Comparison of ENCODE assay signal across 9 cellular contexts in genomic region chr2:157901325-157901724, GRCh38. TPM values are rescaled to one million over a fixed set of nuclear protein-coding genes. Genes with fewer than 3 reads are reported as not detected.
DNase-seq lines count a peak whose midpoint lies in the region; ATAC-seq and TF ChIP-seq lines count a peak whose summit lies in the region.
"Had no signal": no experiment of that assay in that cellular context is flagged by ENCODE, and none has a peak within 500 bp of the region (broad histone marks: within the 10 kb centered on the region; RNA-seq: fewer than 3 reads in every experiment).

No MANE protein-coding gene starts in this region.

- peaks cover 50 to 54% (median 53%) of the 10 kb centered on the region in 3 donors for H3K4me1 Mint-ChIP-seq in CD8-positive, alpha-beta memory T cell

- DNase-seq in A673 (ENCODE audit: low spot score) (no peak), OCI-M1 (lab: John Stamatoyannopoulos, UW) (peak; percentile 69), erythroblast (lab: John Stamatoyannopoulos, UW) (peak; percentile 7 to 8), PC-9 (no peak), aorta (no peak), NCI-H187 (lab: John Stamatoyannopoulos, UW) (no peak), NK-92 (lab: John Stamatoyannopoulos, UW; ENCODE audit: unreplicated experiment) (no peak)
- DNase-seq in CD8-positive, alpha-beta memory T cell: no peak
- DNase-seq: NCI-H524 had no signal

- no peaks in the 10 kb centered on the region for H3F3A ChIP-seq in PC-9 (ENCODE audit: insufficient read depth, low read depth)

- no peak for ATAC-seq in aorta (ENCODE audit: low FRiP score)

- H3K27ac Mint-ChIP-seq in CD8-positive, alpha-beta memory T cell: peak overlapping the region in 5 of 8 donors; percentile 23 to 94 (median 42)

- TF ChIP-seq CTCF in A673 (conservative IDR thresholded peaks at IDR 0.05; ENCODE audit: low read depth, low read length): peak; percentile 56
- TF ChIP-seq CTCF in PC-9 (conservative IDR thresholded peaks at IDR 0.05): no peak

- CTCF ChIA-PET in A673 (lab: Charles Lee) (interaction anchor here (0.8 kb wide), 1 partner anchor 124 kb away, joined by 4 read pairs; no protein-coding TSS in a partner anchor), PC-9 (lab: Charles Lee) (no interaction called here)
- CTCF ChIA-PET in CD8-positive, alpha-beta memory T cell (lab: Charles Lee): interaction anchor here (0.7 to 8.6 kb wide), 10 partner anchors 9 to 853 kb away, joined by 3 to 58 read pairs (median 3); partner anchors contain the start of gene ACVR1

- POLR2A ChIA-PET in A673 (lab: Charles Lee; ENCODE audit: low non-redundant PET): no interaction called here
- POLR2A ChIA-PET in CD8-positive, alpha-beta memory T cell (lab: Charles Lee): interaction anchor here (1.0 to 4.7 kb wide), 2 partner anchors 10 to 25 kb away, joined by 3 to 33 read pairs; partner anchors contain the start of gene ACVR1
- POLR2A ChIA-PET in PC-9 (lab: Charles Lee; ENCODE audit: unreplicated experiment): no interaction called here

- TF ChIP-seq POLR2A in erythroblast (IDR thresholded peaks at IDR 0.05; ENCODE audit: low read length): no peak

- H3K36me3 Mint-ChIP-seq in CD8-positive, alpha-beta memory T cell: no peaks in the 10 kb centered on the region

- BruUV-seq in A673 (replicated peaks; lab: Mats Ljungman, UMichigan) (no TSS peak), PC-9 (replicated peaks; lab: Mats Ljungman, UMichigan) (no TSS peak)

- no peaks in the 10 kb centered on the region for H4K20me1 ChIP-seq in PC-9 (ENCODE audit: insufficient read depth)

- no peaks in the 10 kb centered on the region for H3K27me3 Mint-ChIP-seq in CD8-positive, alpha-beta memory T cell

- WGBS in aorta, 2 donors: 68 to 76% methylated on average over 3 of the region's 3 CpGs

- H3K27ac ChIP-seq in A673 (ENCODE audit: low read depth, low read length, poor library complexity, severe bottlenecking) (no peak overlapping the region), PC-9 (no peak overlapping the region), aorta (ENCODE audit: low read depth in 1 of 2, low read length in 2 of 2) (no peak overlapping the region)
- H3K27ac ChIP-seq in CD8-positive, alpha-beta memory T cell (ENCODE audit: low read depth, low read length): no peak overlapping the region

- no peaks in the 10 kb centered on the region for H3K79me2 ChIP-seq in PC-9 (ENCODE audit: low read depth)

- H3K4me2 ChIP-seq in PC-9: no peak overlapping the region

- no peaks in the 10 kb centered on the region for H3K9me2 ChIP-seq in PC-9 (ENCODE audit: insufficient read depth)

- H3K36me3 ChIP-seq in A673 (ENCODE audit: insufficient read depth, low read length, poor library complexity, severe bottlenecking) (no peaks in the 10 kb centered on the region), PC-9 (ENCODE audit: low read depth) (no peaks in the 10 kb centered on the region), aorta (ENCODE audit: control insufficient read depth in 1 of 2, insufficient read depth in 2 of 2, low read length in 1 of 2) (no peaks in the 10 kb centered on the region)
- H3K36me3 ChIP-seq in CD8-positive, alpha-beta memory T cell (ENCODE audit: insufficient read depth, low read length): no peaks in the 10 kb centered on the region

- no peak overlapping the region for H3K4me3 ChIP-seq in A673 (ENCODE audit: low read depth, low read length, poor library complexity, severe bottlenecking)
- H3K4me3 ChIP-seq in CD8-positive, alpha-beta memory T cell (ENCODE audit: low read length): no peak overlapping the region
- H3K4me3 ChIP-seq in PC-9: no peak overlapping the region
- no peak overlapping the region for H3K4me3 ChIP-seq in aorta (ENCODE audit: low read length in 2 of 2)

- H3K9me3 ChIP-seq in A673 (ENCODE audit: low read depth, low read length, poor library complexity, severe bottlenecking) (no peaks in the 10 kb centered on the region), PC-9 (ENCODE audit: insufficient read depth, low read depth) (no peaks in the 10 kb centered on the region), aorta (ENCODE audit: control insufficient read depth, low read length) (no peaks in the 10 kb centered on the region)
- H3K9me3 ChIP-seq in CD8-positive, alpha-beta memory T cell (ENCODE audit: low read length): no peaks in the 10 kb centered on the region

- intact Hi-C loops in A673 (cut with micrococcal nuclease; ENCODE audit: unreplicated experiment) (no loop called here), PC-9 (cut with micrococcal nuclease; ENCODE audit: unreplicated experiment) (no loop called here), aorta (cut with DNase I) (no loop called here)

- no peaks in the 10 kb centered on the region for H3K9me3 Mint-ChIP-seq in CD8-positive, alpha-beta memory T cell

- H3K27me3 ChIP-seq in A673 (replicated peaks; ENCODE audit: insufficient read depth, low read depth, low read length, poor library complexity): no peaks in the 10 kb centered on the region
- no peaks in the 10 kb centered on the region for H3K27me3 ChIP-seq in CD8-positive, alpha-beta memory T cell (ENCODE audit: insufficient read depth, low read length, poor library complexity, severe bottlenecking)
- H3K27me3 ChIP-seq in PC-9 (ENCODE audit: insufficient read depth, low read depth): no peaks in the 10 kb centered on the region
- no peaks in the 10 kb centered on the region for H3K27me3 ChIP-seq in aorta (ENCODE audit: control insufficient read depth in 1 of 2, insufficient read depth in 2 of 2, low read length in 1 of 2)

- H2AFZ ChIP-seq in PC-9: no peak overlapping the region

- no peak overlapping the region for H3K4me3 Mint-ChIP-seq in CD8-positive, alpha-beta memory T cell

- H3K4me1 ChIP-seq in A673 (ENCODE audit: insufficient read depth, low read length, poor library complexity, severe bottlenecking) (no peaks in the 10 kb centered on the region), PC-9 (replicated peaks; ENCODE audit: insufficient read depth) (no peaks in the 10 kb centered on the region), aorta (ENCODE audit: control insufficient read depth in 1 of 2, insufficient read depth in 2 of 2, low read length in 2 of 2) (no peaks in the 10 kb centered on the region)
- H3K4me1 ChIP-seq in CD8-positive, alpha-beta memory T cell (ENCODE audit: insufficient read depth, low read length): peaks cover 47% of the 10 kb centered on the region

RNA-seq across cellular contexts. Expression of gene ACVR1, which starts 25.2 kb away (rescaled TPM):
- 17.1 and 18.3 TPM in 2 replicates for total RNA-seq in A673 (2021)
- 10 to 100 TPM; 14.8 to 18.3 TPM for total RNA-seq in CD8-positive, alpha-beta memory T cell
- 9.5 TPM for polyA plus RNA-seq in CD8-positive, alpha-beta memory T cell
- total RNA-seq in PC-9 (2021): 8.6 and 8.9 TPM in 2 replicates
- total RNA-seq in aorta: 10 to 100 TPM; 47.8 to 53.4 TPM
- 10 to 100 TPM in 1 of 2 donors, 1 to 10 TPM in 1; 9.5 to 19.9 TPM for polyA plus RNA-seq in aorta

Comparison
In these comparisons a context has a peak if more than half of its experiments do, and no peak if none do; other contexts are left out.
1. DNase-seq: peak in OCI-M1 (single experiment) and erythroblast (2 of 2); none in A673 (single experiment), CD8-positive, alpha-beta memory T cell (0 of 5), PC-9 (0 of 2), aorta (0 of 2), NCI-H187 (0 of 2) and NK-92 (single experiment).